ENCODE assay signal across 7 cellular contexts in genomic region chr1:236523704-236524141, GRCh38. TPM values are rescaled to one million over a fixed set of nuclear protein-coding genes. Genes with fewer than 3 reads are reported as not detected.
DNase-seq lines count a peak whose midpoint lies in the region; ATAC-seq and TF ChIP-seq lines count a peak whose summit lies in the region.

LGALS8 (plus strand) TSS chr1:236523982; CDS start chr1:236526071, 2,089 bp downstream.

- peak within 1 kb of the TSS; percentile 48 for H3K27ac ChIP-seq in layer of hippocampus (ENCODE audit: low read depth, low read length)

- intact Hi-C loops in activated CD4-positive, alpha-beta T cell treated with anti-CD3 and anti-CD28 coated beads for 36 hours (cut with DNase I, micrococcal nuclease): loop anchor here (1.0 to 10.0 kb wide), 8 partner anchors 11 to 1019 kb away; partner anchors contain the start of genes MTR (in 2 of the 2), B3GALNT2 (in 1 of the 2), ERO1B (in 1 of the 2) and HEATR1 (in 1 of the 2)

- H3K27me3 Mint-ChIP-seq in activated CD4-positive, alpha-beta T cell treated with anti-CD3 and anti-CD28 coated beads for 36 hours: no peaks in the 10 kb centered on the region

- ATAC-seq in GM18517 (IDR thresholded peaks at IDR 0.05; ENCODE audit: unreplicated experiment) (peak; percentile 35), HG02938 (IDR thresholded peaks at IDR 0.05; ENCODE audit: unreplicated experiment) (peak; percentile 46)
- ATAC-seq in activated CD4-positive, alpha-beta T cell treated with anti-CD3 and anti-CD28 coated beads for 36 hours: peak; percentile 79

- H3K27me3 ChIP-seq in layer of hippocampus (ENCODE audit: control insufficient read depth, insufficient read depth, low read length): no peaks in the 10 kb centered on the region

- POLR2A ChIA-PET in activated CD4-positive, alpha-beta T cell treated with anti-CD3 and anti-CD28 coated beads for 36 hours (lab: Charles Lee): interaction anchor here (0.6 to 1.1 kb wide), 3 partner anchors 10 to 425 kb away, joined by 3 to 6 read pairs (median 4); no protein-coding TSS in a partner anchor

- H3K36me3 Mint-ChIP-seq in activated CD4-positive, alpha-beta T cell treated with anti-CD3 and anti-CD28 coated beads for 36 hours (ENCODE audit: low read depth): peaks cover 23% of the 10 kb centered on the region

- peak within 1 kb of the TSS; percentile 99 for H3K4me3 Mint-ChIP-seq in activated CD4-positive, alpha-beta T cell treated with anti-CD3 and anti-CD28 coated beads for 36 hours

- peaks cover 25% of the 10 kb centered on the region for H3K4me1 Mint-ChIP-seq in activated CD4-positive, alpha-beta T cell treated with anti-CD3 and anti-CD28 coated beads for 36 hours

- H3K4me3 ChIP-seq in choroid plexus epithelial cell (ENCODE audit: low read depth, low read length): peak within 1 kb of the TSS; percentile 69

- H3K27ac Mint-ChIP-seq in activated CD4-positive, alpha-beta T cell treated with anti-CD3 and anti-CD28 coated beads for 36 hours: peak within 1 kb of the TSS; percentile 98

- peak; percentile 60 for DNase-seq in NCI-H2107 treated with DMSO at 0.1 percent for 48 hours (lab: John Stamatoyannopoulos, UW; ENCODE audit: unreplicated experiment)
- DNase-seq in activated CD4-positive, alpha-beta T cell treated with anti-CD3 and anti-CD28 coated beads for 36 hours: peak; percentile 94
- peak; percentile 82 for DNase-seq in choroid plexus epithelial cell (ENCODE audit: low read depth)
- DNase-seq in stimulated activated CD4-positive, alpha-beta T cell treated with anti-CD3 and anti-CD28 coated beads, Interleukin-1b, Interleukin-23, amount 100 ng/mL, for 24 hours (ENCODE audit: low read depth in 4 of 4, low spot score in 1 of 4): peak; percentile 62 to 89 (median 78)

- CTCF ChIA-PET in activated CD4-positive, alpha-beta T cell treated with anti-CD3 and anti-CD28 coated beads for 36 hours (lab: Charles Lee): interaction anchor here (0.6 to 2.0 kb wide), 2 partner anchors 11 to 380 kb away, joined by 3 to 5 read pairs; no protein-coding TSS in a partner anchor

- TF ChIP-seq CTCF in choroid plexus epithelial cell (conservative IDR thresholded peaks at IDR 0.05; ENCODE audit: low read depth, low read length): peak; percentile 3

- H3K9me3 Mint-ChIP-seq in activated CD4-positive, alpha-beta T cell treated with anti-CD3 and anti-CD28 coated beads for 36 hours (ENCODE audit: low read depth): no peaks in the 10 kb centered on the region

RNA-seq across cellular contexts. Expression of gene LGALS8, which starts in this region (rescaled TPM):
- total RNA-seq in activated CD4-positive, alpha-beta T cell treated with anti-CD3 and anti-CD28 coated beads for 36 hours: 100 to 1,000 TPM; 106 to 155 TPM

Comparison
In these comparisons a context has a peak if more than half of its experiments do, and no peak if none do; other contexts are left out.
1. Peak in every context shown above with its lines: DNase-seq, ATAC-seq, H3K4me3 ChIP-seq and H3K27ac ChIP-seq.